15 cellular contexts compared by ENCODE assay signal in genomic region chr3:112793311-112794081, GRCh38. TPM values are rescaled to one million over a fixed set of nuclear protein-coding genes. Genes with fewer than 3 reads are reported as not detected.
DNase-seq lines count a peak whose midpoint lies in the region; FAIRE-seq and TF ChIP-seq lines count a peak whose summit lies in the region.
"Had no signal": no experiment of that assay in that cellular context is flagged by ENCODE, and none has a peak within 500 bp of the region (broad histone marks: within the 10 kb centered on the region; RNA-seq: fewer than 3 reads in every experiment).

No MANE protein-coding gene starts in this region.

- H3K9me3 ChIP-seq in smooth muscle cell (replicated peaks; ENCODE audit: low read depth): no peaks in the 10 kb centered on the region
- H3K9me3 ChIP-seq: heart left ventricle had no signal

- H3K27me3 ChIP-seq in smooth muscle cell (ENCODE audit: low read depth): no peaks in the 10 kb centered on the region
- H3K27me3 ChIP-seq: heart left ventricle had no signal

- no peaks in the 10 kb centered on the region for H3K36me3 ChIP-seq in smooth muscle cell (ENCODE audit: low read depth)
- H3K36me3 ChIP-seq: heart left ventricle had no signal

- H3K4me3 ChIP-seq in fibroblast of mammary gland (ENCODE audit: control insufficient read depth, low read depth, low read length) (no peak overlapping the region), smooth muscle cell (no peak overlapping the region)
- H3K4me3 ChIP-seq: heart left ventricle had no signal

- H3K4me2 ChIP-seq in smooth muscle cell: peak overlapping the region; percentile 2

- no peak overlapping the region for H2AFZ ChIP-seq in smooth muscle cell (ENCODE audit: low read depth)

- no peaks in the 10 kb centered on the region for H3K79me2 ChIP-seq in smooth muscle cell (ENCODE audit: low read depth)

- DNase-seq in HT1080 (ENCODE audit: low read depth) (peak; percentile 25), RCC 7860 (ENCODE audit: low spot score) (no peak), fibroblast of mammary gland (ENCODE audit: low read depth) (peak; percentile 26), smooth muscle cell (lab: John Stamatoyannopoulos, UW; ENCODE audit: unreplicated experiment) (no peak), SKM-1 treated with dmso at 0.1 percent for 144 hours (lab: John Stamatoyannopoulos, UW; ENCODE audit: unreplicated experiment) (no peak), NCI-H146 treated with DMSO at 0.1 percent for 48 hours (lab: John Stamatoyannopoulos, UW; ENCODE audit: unreplicated experiment) (no peak), NCI-H524 treated with DMSO at 0.1 percent for 48 hours (lab: John Stamatoyannopoulos, UW) (no peak)
- DNase-seq: CD8-positive, alpha-beta memory T cell; heart left ventricle; left colon; NCI-H2081 treated with DMSO at 0.1 percent for 48 hours; SHP77 treated with DMSO at 0.1 percent for 48 hours; stimulated activated CD4-positive, alpha-beta T cell treated with anti-CD3 and anti-CD28 coated beads, Interleukin-15, amount 100 ng/mL, for 24 hours had no signal

- H3K9ac ChIP-seq in smooth muscle cell (ENCODE audit: low read depth): no peak overlapping the region

- no peaks in the 10 kb centered on the region for H4K20me1 ChIP-seq in smooth muscle cell (ENCODE audit: low read depth)

- peak; percentile 23 for FAIRE-seq in RCC 7860 (lab: Jason Lieb, UNC)

- H3K4me1 ChIP-seq in smooth muscle cell (ENCODE audit: low read depth): peaks cover 11% of the 10 kb centered on the region

- no peak overlapping the region for H3K27ac ChIP-seq in smooth muscle cell (ENCODE audit: low read depth)
- H3K27ac ChIP-seq: epithelial cell of prostate had no signal

- H3F3A ChIP-seq in smooth muscle cell (ENCODE audit: low read depth): peaks cover 13% of the 10 kb centered on the region

- WGBS in smooth muscle cell (ENCODE audit: low lambda C conversion rate): 90% methylated on average over 3 of the region's 3 CpGs

- TF ChIP-seq CTCF in fibroblast of mammary gland (conservative IDR thresholded peaks at IDR 0.05; ENCODE audit: control insufficient read depth, insufficient read depth, low read depth, low read length) (no peak), smooth muscle cell (IDR thresholded peaks at IDR 0.05; ENCODE audit: borderline replicate concordance, insufficient read depth, poor library complexity, severe bottlenecking) (no peak)

RNA-seq across cellular contexts. Expression of gene CD200R1L, which starts 53.2 kb away (rescaled TPM):
- total RNA-seq in HT1080 (2014; rRNA removed; shearing (Covaris generic)): not detected in 2 replicates
- not detected in 2 replicates for polyA plus RNA-seq in HT1080 (2015; cell fraction: cytosol; rRNA removed)
- not detected in 2 replicates for polyA plus RNA-seq in HT1080 (2015; cell fraction: nucleus; rRNA removed)
- total RNA-seq in smooth muscle cell: not detected in 2 replicates
- polyA plus RNA-seq in smooth muscle cell: not detected in 2 replicates
- total RNA-seq: CD8-positive, alpha-beta memory T cell; heart left ventricle; left colon; myocyte had no signal
- polyA plus RNA-seq: CD8-positive, alpha-beta memory T cell; heart left ventricle had no signal

Comparison
In these comparisons a context has a peak if more than half of its experiments do, and no peak if none do; other contexts are left out.
1. DNase-seq: peak in HT1080 (single experiment) and fibroblast of mammary gland (single experiment); none in RCC 7860 (single experiment), smooth muscle cell (single experiment), SKM-1 treated with dmso at 0.1 percent for 144 hours (single experiment), NCI-H146 treated with DMSO at 0.1 percent for 48 hours (single experiment) and NCI-H524 treated with DMSO at 0.1 percent for 48 hours (single experiment).